Comparison of ENCODE assay signal across 20 cellular contexts in the genomic region with DNA sequence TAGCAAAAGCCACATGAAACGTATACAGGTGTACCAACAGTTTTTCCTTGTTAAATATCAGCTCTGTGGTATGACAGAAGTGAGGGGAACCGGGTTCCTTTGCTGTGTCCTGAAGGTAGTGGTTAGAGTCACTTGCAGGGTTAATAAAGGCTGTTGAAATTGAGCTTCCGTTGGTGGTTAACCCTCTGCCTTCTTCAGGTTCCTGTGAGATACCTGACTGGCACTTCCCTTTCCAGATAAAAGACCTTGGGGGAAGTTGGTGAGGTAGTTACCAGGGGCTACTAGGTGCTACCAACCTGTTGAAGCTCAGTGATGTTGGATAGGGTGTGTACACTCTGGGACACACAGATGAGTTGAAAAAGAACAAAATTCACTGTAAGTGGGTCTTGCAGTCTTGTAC.
DNase-seq lines count a peak whose midpoint lies in the region; ATAC-seq and TF ChIP-seq lines count a peak whose summit lies in the region.
"Had no signal": no experiment of that assay in that cellular context is flagged by ENCODE, and none has a peak within 500 bp of the region (broad histone marks: within the 10 kb centered on the region; RNA-seq: fewer than 3 reads in every experiment).

No MANE protein-coding gene starts in this region.

- no peaks in the 10 kb centered on the region for H3K27me3 ChIP-seq in sigmoid colon
- H3K27me3 ChIP-seq: gastrocnemius medialis had no signal

- no peak for DNase-seq in stimulated activated naive CD8-positive, alpha-beta T cell treated with anti-CD3 and anti-CD28 coated beads, Interleukin-15, amount 100 ng/mL, for 72 hours
- DNase-seq in stimulated activated naive CD8-positive, alpha-beta T cell treated with anti-CD3 and anti-CD28 coated beads, Interleukin-15, Interleukin-2, amounts not matched to agents 100 U/mL and 50 U/mL, for 24 hours, result no peak
- DNase-seq in Jurkat, Clone E6-1 (ENCODE audit: low read depth, low spot score), result peak; percentile 93
- DNase-seq in central memory CD4-positive, alpha-beta T cell, result peak; percentile 58
- DNase-seq in sigmoid colon (no peak), chondrocyte (ENCODE audit: low spot score) (no peak)
- DNase-seq: activated CD4-positive, alpha-beta T cell treated with anti-CD3 and anti-CD28 coated beads for 36 hours; DMS153; endodermal cell; esophagus squamous epithelium; gastrocnemius medialis; HFFc6; NCI-H1092 treated with DMSO at 0.1 percent for 48 hours; NCI-H1930; posterior cingulate gyrus; right lobe of liver; SHP77; substantia nigra had no signal

- intact Hi-C loops in sigmoid colon (cut with DNase I), result no loop called here

- H3K4me3 ChIP-seq in Jurkat, Clone E6-1 (ENCODE audit: low read length), result no peak overlapping the region
- no peak overlapping the region for H3K4me3 ChIP-seq in sigmoid colon
- H3K4me3 ChIP-seq: esophagus squamous epithelium, gastrocnemius medialis, right lobe of liver had no signal

- H3K36me3 Mint-ChIP-seq in chondrocyte (ENCODE audit: low read depth), result no peaks in the 10 kb centered on the region

- TF ChIP-seq POLR2A in sigmoid colon (IDR thresholded peaks at IDR 0.05), result no peak

- TF ChIP-seq CTCF in sigmoid colon (IDR thresholded peaks at IDR 0.05) (no peak), chondrocyte (IDR thresholded peaks at IDR 0.05) (no peak)

- no peak overlapping the region for H3K27ac ChIP-seq in sigmoid colon
- H3K27ac ChIP-seq: esophagus squamous epithelium, gastrocnemius medialis, right lobe of liver had no signal

- 14 to 28% methylated on average over 3 of the region's 3 CpGs for WGBS in sigmoid colon, 2 donors

- no peak overlapping the region for H3K4me3 Mint-ChIP-seq in stimulated activated naive CD8-positive, alpha-beta T cell treated with anti-CD3 and anti-CD28 coated beads, Interleukin-15, amount 100 ng/mL, for 72 hours
- H3K4me3 Mint-ChIP-seq in chondrocyte (ENCODE audit: unreplicated experiment), result no peak overlapping the region
- H3K4me3 Mint-ChIP-seq: activated CD4-positive, alpha-beta T cell treated with anti-CD3 and anti-CD28 coated beads for 36 hours; endodermal cell; HFFc6; neural crest cell had no signal

- peaks cover 25% of the 10 kb centered on the region for H3K4me1 Mint-ChIP-seq in stimulated activated naive CD8-positive, alpha-beta T cell treated with anti-CD3 and anti-CD28 coated beads, Interleukin-15, amount 100 ng/mL, for 72 hours
- H3K4me1 Mint-ChIP-seq in chondrocyte (ENCODE audit: low read depth), result no peaks in the 10 kb centered on the region
- H3K4me1 Mint-ChIP-seq: neural crest cell had no signal

- TF ChIP-seq EP300 in sigmoid colon (IDR thresholded peaks at IDR 0.05), result no peak

- no peak overlapping the region for H3K27ac Mint-ChIP-seq in stimulated activated naive CD8-positive, alpha-beta T cell treated with anti-CD3 and anti-CD28 coated beads, Interleukin-15, amount 100 ng/mL, for 72 hours
- no peak overlapping the region for H3K27ac Mint-ChIP-seq in chondrocyte (ENCODE audit: unreplicated experiment)
- H3K27ac Mint-ChIP-seq: activated CD4-positive, alpha-beta T cell treated with anti-CD3 and anti-CD28 coated beads for 36 hours; endodermal cell; HFFc6 had no signal

- no peaks in the 10 kb centered on the region for H3K9me3 Mint-ChIP-seq in stimulated activated naive CD8-positive, alpha-beta T cell treated with anti-CD3 and anti-CD28 coated beads, Interleukin-15, amount 100 ng/mL, for 72 hours
- H3K9me3 Mint-ChIP-seq in chondrocyte (ENCODE audit: low read depth), result peaks cover 3% of the 10 kb centered on the region
- H3K9me3 Mint-ChIP-seq: endodermal cell, neural crest cell had no signal

- H3K4me1 ChIP-seq in sigmoid colon, result no peaks in the 10 kb centered on the region
- H3K4me1 ChIP-seq: gastrocnemius medialis, right lobe of liver had no signal

- H3K36me3 ChIP-seq in sigmoid colon, result no peaks in the 10 kb centered on the region
- H3K36me3 ChIP-seq: esophagus squamous epithelium, gastrocnemius medialis, right lobe of liver had no signal

- peaks cover 44% of the 10 kb centered on the region for H3K27me3 Mint-ChIP-seq in stimulated activated naive CD8-positive, alpha-beta T cell treated with anti-CD3 and anti-CD28 coated beads, Interleukin-15, amount 100 ng/mL, for 72 hours
- H3K27me3 Mint-ChIP-seq in chondrocyte (ENCODE audit: low read depth), result peaks cover 3% of the 10 kb centered on the region
- H3K27me3 Mint-ChIP-seq: activated CD4-positive, alpha-beta T cell treated with anti-CD3 and anti-CD28 coated beads for 36 hours had no signal

- no peaks in the 10 kb centered on the region for H3K9me3 ChIP-seq in sigmoid colon
- H3K9me3 ChIP-seq: esophagus squamous epithelium, gastrocnemius medialis, right lobe of liver had no signal

- ATAC-seq in stimulated activated naive CD8-positive, alpha-beta T cell treated with anti-CD3 and anti-CD28 coated beads, Interleukin-15, amount 100 ng/mL, for 72 hours, result peak; percentile 75
- no peak for ATAC-seq in stimulated activated naive CD8-positive, alpha-beta T cell treated with anti-CD3 and anti-CD28 coated beads, Interleukin-15, Interleukin-2, amounts not matched to agents 100 U/mL and 50 U/mL, for 24 hours
- ATAC-seq in HG02973 (IDR thresholded peaks at IDR 0.05; ENCODE audit: unreplicated experiment), result no peak
- ATAC-seq: activated CD4-positive, alpha-beta T cell treated with anti-CD3 and anti-CD28 coated beads for 36 hours; gastrocnemius medialis; right lobe of liver had no signal

Comparison
In these comparisons a context has a peak if more than half of its experiments do, and no peak if none do; other contexts are left out.
1. DNase-seq: peak in Jurkat, Clone E6-1 (single experiment) and central memory CD4-positive, alpha-beta T cell (single experiment); none in stimulated activated naive CD8-positive, alpha-beta T cell treated with anti-CD3 and anti-CD28 coated beads, Interleukin-15, amount 100 ng/mL, for 72 hours (0 of 2), stimulated activated naive CD8-positive, alpha-beta T cell treated with anti-CD3 and anti-CD28 coated beads, Interleukin-15, Interleukin-2, amounts not matched to agents 100 U/mL and 50 U/mL, for 24 hours (single experiment), sigmoid colon (single experiment) and chondrocyte (single experiment).